Comparison of ENCODE assay signal across 23 cellular contexts in the genomic region with DNA sequence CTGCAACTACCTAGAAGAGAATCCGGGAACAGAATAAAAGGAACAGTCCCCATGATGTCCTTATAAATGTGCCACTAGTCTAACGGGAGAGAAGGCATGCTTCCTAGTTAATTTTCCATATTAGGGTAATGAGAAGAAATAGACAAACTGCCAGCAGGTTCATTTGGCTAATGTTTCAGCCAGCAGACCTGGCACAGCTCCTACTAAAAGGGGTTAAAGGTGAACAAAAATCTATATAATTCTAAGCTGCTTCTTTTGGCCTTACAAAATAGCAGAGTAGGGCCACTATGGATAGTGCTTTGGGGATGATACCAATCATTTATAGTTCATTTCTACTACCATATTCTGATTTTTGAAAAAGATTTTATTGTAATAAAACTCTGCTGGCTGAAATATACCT.
"Had no signal": no experiment of that assay in that cellular context is flagged by ENCODE, and none has a peak within 500 bp of the region (broad histone marks: within the 10 kb centered on the region; RNA-seq: fewer than 3 reads in every experiment).

No MANE protein-coding gene starts in this region.

- H3K4me1 Mint-ChIP-seq: T-cell had no signal

- H3K27me3 ChIP-seq: MG63 had no signal

- H3K9me3 Mint-ChIP-seq: T-helper 1 cell treated with Interleukin-12 subunit alpha and Interleukin-12 subunit beta and Interleukin-4 antibody, amounts not matched to agents 30 μg/mL and 1 μg/mL, for 36 hours had no signal

- H3K4me3 Mint-ChIP-seq: T-cell; T-helper 1 cell treated with Interleukin-12 subunit alpha and Interleukin-12 subunit beta and Interleukin-4 antibody, amounts not matched to agents 30 μg/mL and 1 μg/mL, for 36 hours had no signal

- DNase-seq: KBM-7, MG63, NCI-H1092, NCI-H1417, NCI-H1436 treated with DMSO at 0.1 percent for 48 hours, NCI-H1694, NCI-H187 treated with DMSO at 0.1 percent for 48 hours, NCI-H2029 treated with DMSO at 0.1 percent for 48 hours, NCI-H2171 treated with DMSO at 0.1 percent for 48 hours, NCI-H226, NCI-H446, NCI-H510A, NCI-H524 treated with DMSO at 0.1 percent for 48 hours, NCI-H82, PC-3, SHP77, SK-N-SH, SW 1271, T-cell had no signal

- H3K27me3 Mint-ChIP-seq: T-cell had no signal

- H3K9me3 ChIP-seq: MG63, SK-N-SH had no signal

- H3K36me3 Mint-ChIP-seq: T-cell had no signal

- H3K4me3 ChIP-seq: MG63 had no signal

- H3K27ac ChIP-seq: HL-60, RWPE1 had no signal

- H3K36me3 ChIP-seq: MG63 had no signal

- H3K27ac Mint-ChIP-seq: T-cell; T-helper 1 cell treated with Interleukin-12 subunit alpha and Interleukin-12 subunit beta and Interleukin-4 antibody, amounts not matched to agents 30 μg/mL and 1 μg/mL, for 36 hours had no signal

- H3K9me2 ChIP-seq: SK-N-SH had no signal

- ATAC-seq: Panc1, PC-3, T-cell had no signal

- H3K4me2 ChIP-seq: SK-N-SH had no signal
